ENCODE assay signal across 9 cellular contexts in the genomic region with DNA sequence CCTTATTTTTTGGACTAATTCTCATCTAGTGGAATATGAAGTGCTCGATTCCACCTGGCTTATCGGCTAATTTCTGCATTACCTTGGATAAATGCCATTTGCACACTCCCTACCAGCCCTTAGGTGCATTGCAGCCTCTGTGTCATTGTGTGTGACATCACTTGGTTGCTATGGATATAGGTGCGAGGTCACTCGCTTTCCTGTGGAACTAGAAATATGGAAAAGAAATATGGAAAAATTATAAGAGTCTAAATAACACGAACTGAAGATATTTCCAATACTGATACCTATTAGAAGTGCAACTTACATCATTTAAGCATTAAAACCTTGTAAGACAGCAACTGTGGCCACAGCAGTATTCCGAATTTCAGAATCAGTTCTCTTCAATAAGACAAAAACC. TPM values are rescaled to one million over a fixed set of nuclear protein-coding genes. Genes with fewer than 3 reads are reported as not detected.
DNase-seq lines count a peak whose midpoint lies in the region; ATAC-seq and TF ChIP-seq lines count a peak whose summit lies in the region.
"Had no signal": no experiment of that assay in that cellular context is flagged by ENCODE, and none has a peak within 500 bp of the region (broad histone marks: within the 10 kb centered on the region; RNA-seq: fewer than 3 reads in every experiment).

No MANE protein-coding gene starts in this region.

- H3K4me1 Mint-ChIP-seq in CD8-positive, alpha-beta memory T cell = peaks cover 46 to 54% (median 51%) of the 10 kb centered on the region in 3 donors
- H3K4me1 Mint-ChIP-seq in activated CD4-positive, alpha-beta memory T cell treated with anti-CD3 and anti-CD28 coated beads for 36 hours (ENCODE audit: low read depth) = peaks cover 52% of the 10 kb centered on the region
- peaks cover 53% of the 10 kb centered on the region for H3K4me1 Mint-ChIP-seq in stimulated activated naive CD8-positive, alpha-beta T cell treated with anti-CD3 and anti-CD28 coated beads, Interleukin-15, amount 100 ng/mL, for 72 hours
- peaks cover 51% of the 10 kb centered on the region for H3K4me1 Mint-ChIP-seq in CD14-positive monocyte

- TF ChIP-seq CTCF in CD14-positive monocyte (IDR thresholded peaks at IDR 0.05) = no peak

- in situ Hi-C loops in KBM-7 (cut with MboI; ENCODE audit: low pct_unique_long_range_greater_than_20kb, low sequenced_read_pairs) = no loop called here

- intact Hi-C loops in activated CD4-positive, alpha-beta memory T cell treated with anti-CD3 and anti-CD28 coated beads for 36 hours (cut with micrococcal nuclease) = no loop called here
- intact Hi-C loops in CD14-positive monocyte (cut with micrococcal nuclease) = loop anchor here (5.0 kb wide), 2 partner anchors 35 to 40 kb away; no protein-coding TSS in a partner anchor

- H3K4me3 Mint-ChIP-seq in CD8-positive, alpha-beta memory T cell = peak overlapping the region; percentile 91 to 99 (median 95)
- H3K4me3 Mint-ChIP-seq in activated CD4-positive, alpha-beta memory T cell treated with anti-CD3 and anti-CD28 coated beads for 36 hours = peak overlapping the region; percentile 88
- H3K4me3 Mint-ChIP-seq in stimulated activated naive CD8-positive, alpha-beta T cell treated with anti-CD3 and anti-CD28 coated beads, Interleukin-15, amount 100 ng/mL, for 72 hours = peak overlapping the region; percentile 93 to 98
- peak overlapping the region in 1 of 2 donors; percentile 98 for H3K4me3 Mint-ChIP-seq in CD14-positive monocyte

- peak overlapping the region in 6 of 8 donors; percentile 93 to 99 (median 96) for H3K27ac Mint-ChIP-seq in CD8-positive, alpha-beta memory T cell
- peak overlapping the region; percentile 56 for H3K27ac Mint-ChIP-seq in activated CD4-positive, alpha-beta memory T cell treated with anti-CD3 and anti-CD28 coated beads for 36 hours
- peak overlapping the region in 1 of 2 donors; percentile 76 for H3K27ac Mint-ChIP-seq in stimulated activated naive CD8-positive, alpha-beta T cell treated with anti-CD3 and anti-CD28 coated beads, Interleukin-15, amount 100 ng/mL, for 72 hours
- peak overlapping the region in 2 of 7 donors; percentile 27 to 94 for H3K27ac Mint-ChIP-seq in CD14-positive monocyte

- H3K27me3 ChIP-seq in CD8-positive, alpha-beta memory T cell (ENCODE audit: insufficient read depth, low read length, poor library complexity, severe bottlenecking) = no peaks in the 10 kb centered on the region
- H3K27me3 ChIP-seq in iPS-15b (ENCODE audit: control insufficient read depth, insufficient read depth, low read length) = no peaks in the 10 kb centered on the region
- H3K27me3 ChIP-seq: Peyer's patch had no signal

- no peaks in the 10 kb centered on the region for H3K9me3 Mint-ChIP-seq in CD8-positive, alpha-beta memory T cell
- no peaks in the 10 kb centered on the region for H3K9me3 Mint-ChIP-seq in activated CD4-positive, alpha-beta memory T cell treated with anti-CD3 and anti-CD28 coated beads for 36 hours
- no peaks in the 10 kb centered on the region for H3K9me3 Mint-ChIP-seq in stimulated activated naive CD8-positive, alpha-beta T cell treated with anti-CD3 and anti-CD28 coated beads, Interleukin-15, amount 100 ng/mL, for 72 hours
- H3K9me3 Mint-ChIP-seq in CD14-positive monocyte = no peaks in the 10 kb centered on the region

- H3K36me3 Mint-ChIP-seq in CD8-positive, alpha-beta memory T cell = peaks cover 9 to 34% (median 10%) of the 10 kb centered on the region in 3 donors
- peaks cover 33% of the 10 kb centered on the region for H3K36me3 Mint-ChIP-seq in activated CD4-positive, alpha-beta memory T cell treated with anti-CD3 and anti-CD28 coated beads for 36 hours
- H3K36me3 Mint-ChIP-seq in CD14-positive monocyte = peaks cover 12 to 27% of the 10 kb centered on the region in 2 donors

- no peak for DNase-seq in CD8-positive, alpha-beta memory T cell
- DNase-seq in KBM-7 = peak; percentile 52
- DNase-seq in activated CD4-positive, alpha-beta memory T cell treated with anti-CD3 and anti-CD28 coated beads for 36 hours = no peak
- no peak for DNase-seq in stimulated activated naive CD8-positive, alpha-beta T cell treated with anti-CD3 and anti-CD28 coated beads, Interleukin-15, amount 100 ng/mL, for 72 hours
- DNase-seq in MV-4-11 (lab: John Stamatoyannopoulos, UW) = no peak
- no peak for DNase-seq in CD14-positive monocyte (ENCODE audit: low spot score)
- no peak for DNase-seq in stimulated activated naive CD4-positive, alpha-beta T cell (lab: John Stamatoyannopoulos, UW)

- peaks cover 0 to 2% of the 10 kb centered on the region in 2 donors for H3K27me3 Mint-ChIP-seq in CD8-positive, alpha-beta memory T cell
- no peaks in the 10 kb centered on the region for H3K27me3 Mint-ChIP-seq in activated CD4-positive, alpha-beta memory T cell treated with anti-CD3 and anti-CD28 coated beads for 36 hours
- no peaks in the 10 kb centered on the region for H3K27me3 Mint-ChIP-seq in stimulated activated naive CD8-positive, alpha-beta T cell treated with anti-CD3 and anti-CD28 coated beads, Interleukin-15, amount 100 ng/mL, for 72 hours
- H3K27me3 Mint-ChIP-seq in CD14-positive monocyte (ENCODE audit: low read depth in 3 of 3) = peaks cover 0 to 5% (median 3%) of the 10 kb centered on the region in 3 donors

- CTCF ChIA-PET in CD8-positive, alpha-beta memory T cell (lab: Charles Lee) = no interaction called here
- CTCF ChIA-PET in activated CD4-positive, alpha-beta memory T cell treated with anti-CD3 and anti-CD28 coated beads for 36 hours (lab: Charles Lee) = no interaction called here

- H3K9ac ChIP-seq in iPS-15b (ENCODE audit: low read depth, low read length) = no peak overlapping the region

- POLR2A ChIA-PET in CD8-positive, alpha-beta memory T cell (lab: Charles Lee) = interaction anchor here (1.5 kb wide), 1 partner anchor 36 kb away, joined by 3 read pairs; no protein-coding TSS in a partner anchor
- POLR2A ChIA-PET in activated CD4-positive, alpha-beta memory T cell treated with anti-CD3 and anti-CD28 coated beads for 36 hours (lab: Charles Lee) = interaction anchor here (0.6 kb wide), 1 partner anchor 39 kb away, joined by 3 read pairs; no protein-coding TSS in a partner anchor

- peak overlapping the region; percentile 71 for H3K4me3 ChIP-seq in CD8-positive, alpha-beta memory T cell (ENCODE audit: low read length)
- peak overlapping the region; percentile 75 for H3K4me3 ChIP-seq in iPS-15b (ENCODE audit: low read depth, low read length)

- peaks cover 48% of the 10 kb centered on the region for H3K4me1 ChIP-seq in CD8-positive, alpha-beta memory T cell (ENCODE audit: insufficient read depth, low read length)
- peaks cover 24% of the 10 kb centered on the region for H3K4me1 ChIP-seq in iPS-15b (ENCODE audit: control insufficient read depth, insufficient read depth, low read length)

- H3K27ac ChIP-seq in CD8-positive, alpha-beta memory T cell (ENCODE audit: low read depth, low read length) = no peak overlapping the region

- no peaks in the 10 kb centered on the region for H3K9me3 ChIP-seq in CD8-positive, alpha-beta memory T cell (ENCODE audit: low read length)
- H3K9me3 ChIP-seq in iPS-15b (ENCODE audit: control insufficient read depth, insufficient read depth, low read length) = no peaks in the 10 kb centered on the region
- H3K9me3 ChIP-seq: Peyer's patch had no signal

- no peaks in the 10 kb centered on the region for H3K36me3 ChIP-seq in CD8-positive, alpha-beta memory T cell (ENCODE audit: insufficient read depth, low read length)
- peaks cover 11% of the 10 kb centered on the region for H3K36me3 ChIP-seq in iPS-15b (ENCODE audit: control insufficient read depth, insufficient read depth, low read length)
- H3K36me3 ChIP-seq: Peyer's patch had no signal

- no peak for ATAC-seq in stimulated activated naive CD8-positive, alpha-beta T cell treated with anti-CD3 and anti-CD28 coated beads, Interleukin-15, amount 100 ng/mL, for 72 hours

RNA-seq across cellular contexts. Expression of gene YWHAG, which starts 2.0 kb away (rescaled TPM):
- 100 to 1,000 TPM; 149 to 151 TPM for total RNA-seq in CD8-positive, alpha-beta memory T cell
- 2.1 TPM for polyA plus RNA-seq in CD8-positive, alpha-beta memory T cell
- total RNA-seq in activated CD4-positive, alpha-beta memory T cell treated with anti-CD3 and anti-CD28 coated beads for 36 hours = 100 to 1,000 TPM; 127 TPM
- 10 to 100 TPM in 1 of 2 donors, 1 to 10 TPM in 1; 6.9 to 12.2 TPM for polyA plus RNA-seq in CD14-positive monocyte

RNA-seq across cellular contexts. Expression of gene SSC4D, which starts 52.7 kb away (rescaled TPM):
- under 1 TPM; 0.35 to 0.55 TPM for total RNA-seq in CD8-positive, alpha-beta memory T cell
- polyA plus RNA-seq in CD8-positive, alpha-beta memory T cell = 0.17 TPM
- total RNA-seq in activated CD4-positive, alpha-beta memory T cell treated with anti-CD3 and anti-CD28 coated beads for 36 hours = under 1 TPM; 0.81 to 0.87 TPM
- polyA plus RNA-seq in CD14-positive monocyte = under 1 TPM; 0.48 to 0.56 TPM

RNA-seq across cellular contexts. Expression of gene HSPB1, which starts 54.4 kb away (rescaled TPM):
- 10 to 100 TPM; 80.7 to 84.1 TPM for total RNA-seq in CD8-positive, alpha-beta memory T cell
- 74.7 TPM for polyA plus RNA-seq in CD8-positive, alpha-beta memory T cell
- 100 to 1,000 TPM; 119 to 127 TPM for total RNA-seq in activated CD4-positive, alpha-beta memory T cell treated with anti-CD3 and anti-CD28 coated beads for 36 hours
- polyA plus RNA-seq in CD14-positive monocyte = 1 to 10 TPM; 8.3 to 8.9 TPM
